In the genomic region with DNA sequence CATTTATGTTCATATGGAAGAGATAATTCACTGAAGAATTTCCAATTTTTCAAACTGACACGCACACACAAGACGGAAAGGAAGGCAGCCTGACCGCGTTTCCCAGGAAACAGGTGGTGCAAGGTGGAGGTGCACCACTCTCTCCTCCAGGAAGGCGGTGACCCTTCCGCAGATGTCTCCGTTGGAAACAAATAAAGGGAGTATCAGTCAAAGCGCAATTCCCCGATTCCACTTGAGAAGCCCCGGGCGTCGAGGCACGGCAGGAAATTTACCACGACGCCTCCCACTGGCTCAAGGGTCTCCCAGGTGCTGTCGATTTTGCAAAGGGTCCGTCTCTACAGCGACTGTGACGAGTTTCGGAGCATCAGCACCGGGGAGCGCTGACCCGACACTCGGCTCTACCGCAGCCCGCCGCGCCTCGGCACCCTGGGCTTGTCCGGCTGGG, we compare ENCODE assay signal across 8 cellular contexts. TPM values are rescaled to one million over a fixed set of nuclear protein-coding genes. Genes with fewer than 3 reads are reported as not detected.
DNase-seq lines count a peak whose midpoint lies in the region; ATAC-seq, FAIRE-seq and TF ChIP-seq lines count a peak whose summit lies in the region.

No MANE protein-coding gene starts in this region.

- POLR2A ChIA-PET in CD4-positive, alpha-beta memory T cell (lab: Charles Lee; ENCODE audit: partially characterized antibody), result interaction anchor here (0.5 to 1.0 kb wide), 4 partner anchors 9 to 1970 kb away, joined by 3 to 5 read pairs (median 3); partner anchors contain the start of gene PPM1K
- POLR2A ChIA-PET in HepG2 (lab: Yijun Ruan, JAX), result no interaction called here

- peaks cover 22% of the 10 kb centered on the region for H3K4me1 ChIP-seq in CD4-positive, alpha-beta memory T cell (ENCODE audit: insufficient read depth, low read length)
- H3K4me1 ChIP-seq in astrocyte (ENCODE audit: insufficient read depth, low read length), result peaks cover 15% of the 10 kb centered on the region
- peaks cover 45% of the 10 kb centered on the region for H3K4me1 ChIP-seq in HepG2 (ENCODE audit: insufficient read depth, low read length)

- no peaks in the 10 kb centered on the region for H3K27me3 ChIP-seq in CD4-positive, alpha-beta memory T cell (ENCODE audit: insufficient read depth, low read length)
- H3K27me3 ChIP-seq in astrocyte (ENCODE audit: insufficient read depth, low read length), result peaks cover 21% of the 10 kb centered on the region
- H3K27me3 ChIP-seq in HepG2 (ENCODE audit: control insufficient read depth in 1 of 2, insufficient read depth in 2 of 2, low read length in 2 of 2), result peaks cover 0 to 4% of the 10 kb centered on the region in 2 experiments; a peak in 1 of 5 replicates

- no peaks in the 10 kb centered on the region for H3K9me3 ChIP-seq in CD4-positive, alpha-beta memory T cell (ENCODE audit: control insufficient read depth in 1 of 2, low read length in 2 of 2)
- H3K9me3 ChIP-seq in astrocyte (ENCODE audit: insufficient read depth, low read depth, low read length) (no peaks in the 10 kb centered on the region), HepG2 (ENCODE audit: low read length) (no peaks in the 10 kb centered on the region)

- H3K36me3 Mint-ChIP-seq in CD4-positive, alpha-beta memory T cell, result peaks cover 9 to 10% of the 10 kb centered on the region in 2 donors
- H3K36me3 Mint-ChIP-seq in astrocyte (ENCODE audit: low read depth, unreplicated experiment) (no peaks in the 10 kb centered on the region), type B pancreatic cell (peaks cover 31% of the 10 kb centered on the region)

- CTCF ChIA-PET in CD4-positive, alpha-beta memory T cell (lab: Charles Lee; ENCODE audit: partially characterized antibody), result no interaction called here
- CTCF ChIA-PET in HepG2 (lab: Yijun Ruan, JAX; ENCODE audit: low intra/inter-chr PET ratio, low total read pairs), result interaction anchor here (1.2 kb wide), 1 partner anchor 49 kb away, joined by 3 read pairs; no protein-coding TSS in a partner anchor

- no peak for DNase-seq in CD4-positive, alpha-beta memory T cell
- DNase-seq in HPDE6-E6E7 (ENCODE audit: extremely low spot score) (peak; percentile 17), astrocyte (ENCODE audit: low read depth) (no peak), HepG2 (ENCODE audit: low spot score) (no peak), type B pancreatic cell (ENCODE audit: extremely low spot score, unreplicated experiment) (no peak)
- DNase-seq in stimulated activated naive CD4-positive, alpha-beta T cell treated with Interleukin-2 at 50 U/mL for 16 hours (lab: John Stamatoyannopoulos, UW), result no peak

- H3K79me2 ChIP-seq in astrocyte (ENCODE audit: insufficient read depth, low read length), result no peaks in the 10 kb centered on the region
- peaks cover 5% of the 10 kb centered on the region for H3K79me2 ChIP-seq in HepG2 (ENCODE audit: insufficient read depth, low read length)

- H3K4me2 ChIP-seq in astrocyte (ENCODE audit: low read length) (peak overlapping the region; percentile 98), HepG2 (ENCODE audit: low read depth, low read length) (peak overlapping the region; percentile 87)

- TF ChIP-seq CTCF in astrocyte (IDR thresholded peaks at IDR 0.05; ENCODE audit: insufficient read depth, low read depth, low read length) (no peak), HepG2 (CRISPR knock-in tag; IDR thresholded peaks at IDR 0.05) (no peak), type B pancreatic cell (conservative IDR thresholded peaks at IDR 0.05) (no peak)

- H3K27ac Mint-ChIP-seq in CD4-positive, alpha-beta memory T cell, result peak overlapping the region; percentile 80 to 94 (median 91)
- H3K27ac Mint-ChIP-seq in astrocyte (ENCODE audit: unreplicated experiment) (peak overlapping the region; percentile 84), type B pancreatic cell (peak overlapping the region; percentile 94)

- peak overlapping the region; percentile 67 for H3K9ac ChIP-seq in astrocyte (ENCODE audit: low read length)
- H3K9ac ChIP-seq in HepG2 (ENCODE audit: insufficient read depth, low read depth, low read length), result peak overlapping the region; percentile 44; the same call in 1 of the 2 replicates

- H2AFZ ChIP-seq in astrocyte (ENCODE audit: low read depth, low read length), result peak overlapping the region; percentile 97
- peak overlapping the region; percentile 18 for H2AFZ ChIP-seq in HepG2 (ENCODE audit: low read length)

- no peak for TF ChIP-seq POLR2A in HepG2 (IDR thresholded peaks at IDR 0.05; ENCODE audit: insufficient read depth in 1 of 2, low read depth in 2 of 2, low read length in 2 of 2)

- FAIRE-seq in astrocyte (lab: Jason Lieb, UNC) (no peak), HepG2 (lab: Jason Lieb, UNC) (no peak)

- H3K27me3 Mint-ChIP-seq in CD4-positive, alpha-beta memory T cell, result peaks cover 0 to 9% of the 10 kb centered on the region in 2 donors
- H3K27me3 Mint-ChIP-seq in astrocyte (ENCODE audit: low read depth, unreplicated experiment) (peaks cover 14% of the 10 kb centered on the region), type B pancreatic cell (peaks cover 24% of the 10 kb centered on the region)

- H3K4me3 Mint-ChIP-seq in CD4-positive, alpha-beta memory T cell, result peak overlapping the region; percentile 89 to 92 (median 90)
- H3K4me3 Mint-ChIP-seq in astrocyte (ENCODE audit: unreplicated experiment) (peak overlapping the region; percentile 88), type B pancreatic cell (peak overlapping the region; percentile 94)

- ATAC-seq in HepG2 (peak; percentile 20; the same call in 1 of the 3 replicates), HG02798 (IDR thresholded peaks at IDR 0.05; ENCODE audit: poor library complexity, unreplicated experiment) (no peak), GM18909 (IDR thresholded peaks at IDR 0.05; ENCODE audit: poor library complexity, unreplicated experiment) (no peak)

- TF ChIP-seq EP300 in HepG2 (IDR thresholded peaks at IDR 0.05; ENCODE audit: low read depth in 2 of 2, low read length in 2 of 2) (no peak), HepG2 (CRISPR knock-in tag; IDR thresholded peaks at IDR 0.05; ENCODE audit: borderline replicate concordance) (no peak)

- H3K27ac ChIP-seq in CD4-positive, alpha-beta memory T cell (ENCODE audit: low read depth, low read length), result peak overlapping the region; percentile 47
- peak overlapping the region; percentile 15 for H3K27ac ChIP-seq in astrocyte (ENCODE audit: low read depth, low read length)
- H3K27ac ChIP-seq in HepG2 (ENCODE audit: extremely low read length, insufficient read depth, low read length), result no peak overlapping the region

- intact Hi-C loops in CD4-positive, alpha-beta memory T cell (cut with micrococcal nuclease), result loop anchor here (2.0 to 10.0 kb wide), 6 partner anchors 82 to 1018 kb away; partner anchors contain the start of genes HERC3, HERC6 and PYURF
- intact Hi-C loops in HepG2 (cut with micrococcal nuclease; ENCODE audit: unreplicated experiment), result loop anchor here (5.0 kb wide), 2 partner anchors 293 to 588 kb away; partner anchors contain the start of gene PYURF

- H3K4me3 ChIP-seq in CD4-positive, alpha-beta memory T cell (ENCODE audit: low read length in 2 of 2), result peak overlapping the region; percentile 71 to 89
- H3K4me3 ChIP-seq in astrocyte (ENCODE audit: insufficient read depth, low read depth, low read length), result peak overlapping the region; percentile 70
- H3K4me3 ChIP-seq in HepG2 (replicated peaks in 1 of 3; ENCODE audit: insufficient read depth in 1 of 3, low read depth in 2 of 3, low read length in 3 of 3), result peak overlapping the region; percentile 50 to 78 (median 74); a peak in 5 of 6 replicates

- peaks cover 0 to 4% (median 3%) of the 10 kb centered on the region in 8 donors for H3K9me3 Mint-ChIP-seq in CD4-positive, alpha-beta memory T cell
- H3K9me3 Mint-ChIP-seq in astrocyte (ENCODE audit: unreplicated experiment) (peaks cover 2% of the 10 kb centered on the region), type B pancreatic cell (peaks cover 14% of the 10 kb centered on the region)

- H3K4me1 Mint-ChIP-seq in CD4-positive, alpha-beta memory T cell, result peaks cover 15 to 31% (median 23%) of the 10 kb centered on the region in 4 donors
- peaks cover 8% of the 10 kb centered on the region for H3K4me1 Mint-ChIP-seq in astrocyte (ENCODE audit: low read depth, unreplicated experiment)
- peaks cover 18% of the 10 kb centered on the region for H3K4me1 Mint-ChIP-seq in type B pancreatic cell (ENCODE audit: unreplicated experiment)

- BruUV-seq in HepG2 (replicated peaks; lab: Mats Ljungman, UMichigan), result no TSS peak

- no peak for TF ChIP-seq RAD21 in HepG2 (CRISPR knock-in tag; IDR thresholded peaks at IDR 0.05)

- 15% methylated on average over 7 of the region's 30 CpGs for WGBS in HepG2 (ENCODE audit: low lambda C conversion rate)

- in situ Hi-C loops in HepG2 (cut with HindIII; ENCODE audit: extremely low pct_ligation_motif_present, low pct_unique_long_range_greater_than_20kb), result loop anchor here (5.0 kb wide), 1 partner anchor 298 kb away; no protein-coding TSS in a partner anchor

- H4K20me1 ChIP-seq in astrocyte (ENCODE audit: insufficient read depth, low read length), result no peaks in the 10 kb centered on the region
- no peaks in the 10 kb centered on the region for H4K20me1 ChIP-seq in HepG2 (ENCODE audit: insufficient read depth, low read length)

- no peaks in the 10 kb centered on the region for H3K36me3 ChIP-seq in CD4-positive, alpha-beta memory T cell (ENCODE audit: insufficient read depth, low read length)
- H3K36me3 ChIP-seq in astrocyte (ENCODE audit: insufficient read depth, low read length), result no peaks in the 10 kb centered on the region
- H3K36me3 ChIP-seq in HepG2 (replicated peaks in 1 of 2; ENCODE audit: control insufficient read depth in 1 of 2, insufficient read depth in 2 of 2, low read length in 2 of 2), result no peaks in the 10 kb centered on the region

RNA-seq across cellular contexts. Expression of gene TIGD2, which starts 0.8 kb away (rescaled TPM):
- total RNA-seq in CD4-positive, alpha-beta memory T cell, result 1 to 10 TPM; 6.7 to 7.1 TPM
- polyA plus RNA-seq in CD4-positive, alpha-beta memory T cell, result 1 to 10 TPM; 2.1 to 3.6 TPM
- total RNA-seq in astrocyte, result 5.1 and 5.3 TPM in 2 replicates
- 15.5 and 16.7 TPM in 2 replicates for total RNA-seq in HepG2 (2016; rRNA removed; fragmentation: Illumina TruSeq; extraction: Trizol)
- 1.9 and 2.5 TPM in 2 replicates for total RNA-seq in HepG2 (2016; cell fraction: cytosol; rRNA removed; fragmentation: Illumina TruSeq; extraction: Trizol; ENCODE audit: low read depth)
- total RNA-seq in HepG2 (2016; cell fraction: insoluble cytoplasmic fraction; rRNA removed; fragmentation: Illumina TruSeq; extraction: Trizol), result 14.8 and 17.2 TPM in 2 replicates
- total RNA-seq in HepG2 (2016; cell fraction: membrane; rRNA removed; fragmentation: Illumina TruSeq; extraction: Trizol), result 9.3 and 10.2 TPM in 2 replicates
- 21.2 and 23.1 TPM in 2 replicates for total RNA-seq in HepG2 (2016; cell fraction: nucleus; rRNA removed; fragmentation: Illumina TruSeq; extraction: Trizol)
- 3.1 and 3.8 TPM in 2 replicates for polyA plus RNA-seq in HepG2 (2011; rRNA removed)
- 1.9 and 2.8 TPM in 2 replicates for polyA plus RNA-seq in HepG2 (2011; cell fraction: cytosol; rRNA removed)
- 4.5 and 5.1 TPM in 2 replicates for polyA plus RNA-seq in HepG2 (2011; cell fraction: nucleus; rRNA removed)
- polyA plus RNA-seq in HepG2 (2012), result 5.9 and 7.7 TPM in 2 replicates
- polyA plus RNA-seq in HepG2 (2016; cell fraction: cytosol; fragmentation: Illumina TruSeq; extraction: Trizol; ENCODE audit: low read depth), result 1.2 TPM in 2 replicates
- 11.5 and 12.0 TPM in 2 replicates for polyA plus RNA-seq in HepG2 (2016; cell fraction: insoluble cytoplasmic fraction; fragmentation: Illumina TruSeq; extraction: Trizol; ENCODE audit: low read depth)
- polyA plus RNA-seq in HepG2 (2016; cell fraction: membrane; fragmentation: Illumina TruSeq; extraction: Trizol; ENCODE audit: low read depth), result 3.6 and 4.8 TPM in 2 replicates
- polyA plus RNA-seq in HepG2 (2016; cell fraction: nucleus; fragmentation: Illumina TruSeq; extraction: Trizol; ENCODE audit: insufficient read depth, low read depth), result 11.2 and 11.6 TPM in 2 replicates
- 2.8 and 5.2 TPM in 2 replicates for polyA minus RNA-seq in HepG2 (2011; rRNA and poly(A)+ RNA removed; ENCODE audit: low replicate concordance)
- 6.3 and 8.1 TPM in 2 replicates for polyA minus RNA-seq in HepG2 (2011; cell fraction: cytosol; rRNA and poly(A)+ RNA removed)
- 37.7 and 39.1 TPM in 2 replicates for polyA minus RNA-seq in HepG2 (2011; cell fraction: nucleus; rRNA and poly(A)+ RNA removed)
- 13.2 and 15.5 TPM in 2 replicates for total RNA-seq in type B pancreatic cell (ENCODE audit: low replicate concordance)

RNA-seq across cellular contexts. Expression of gene FAM13A, which starts 53.6 kb away (rescaled TPM):
- 10 to 100 TPM in 1 of 2 experiments, 1 to 10 TPM in 1; 9.6 to 12.2 TPM for total RNA-seq in CD4-positive, alpha-beta memory T cell
- 10 to 100 TPM; 13.8 to 19.7 TPM for polyA plus RNA-seq in CD4-positive, alpha-beta memory T cell
- total RNA-seq in astrocyte, result 12.0 and 13.1 TPM in 2 replicates
- 1.2 and 1.6 TPM in 2 replicates for total RNA-seq in HepG2 (2016; rRNA removed; fragmentation: Illumina TruSeq; extraction: Trizol)
- 0.71 and 1.4 TPM in 2 replicates for total RNA-seq in HepG2 (2016; cell fraction: cytosol; rRNA removed; fragmentation: Illumina TruSeq; extraction: Trizol; ENCODE audit: low read depth)
- total RNA-seq in HepG2 (2016; cell fraction: insoluble cytoplasmic fraction; rRNA removed; fragmentation: Illumina TruSeq; extraction: Trizol), result 1.1 and 1.3 TPM in 2 replicates
- total RNA-seq in HepG2 (2016; cell fraction: membrane; rRNA removed; fragmentation: Illumina TruSeq; extraction: Trizol), result 0.65 and 1.0 TPM in 2 replicates
- total RNA-seq in HepG2 (2016; cell fraction: nucleus; rRNA removed; fragmentation: Illumina TruSeq; extraction: Trizol), result 2.6 and 3.1 TPM in 2 replicates
- polyA plus RNA-seq in HepG2 (2011; rRNA removed), result 35.1 and 36.2 TPM in 2 replicates
- polyA plus RNA-seq in HepG2 (2011; cell fraction: cytosol; rRNA removed), result 18.9 and 26.8 TPM in 2 replicates
- polyA plus RNA-seq in HepG2 (2011; cell fraction: nucleus; rRNA removed), result 61.6 and 61.9 TPM in 2 replicates
- polyA plus RNA-seq in HepG2 (2012), result 38.3 and 45.6 TPM in 2 replicates
- 0.19 and 0.20 TPM in 2 replicates for polyA plus RNA-seq in HepG2 (2016; cell fraction: cytosol; fragmentation: Illumina TruSeq; extraction: Trizol; ENCODE audit: low read depth)
- polyA plus RNA-seq in HepG2 (2016; cell fraction: insoluble cytoplasmic fraction; fragmentation: Illumina TruSeq; extraction: Trizol; ENCODE audit: low read depth), result 1.0 and 1.2 TPM in 2 replicates
- 0.33 and 0.39 TPM in 2 replicates for polyA plus RNA-seq in HepG2 (2016; cell fraction: membrane; fragmentation: Illumina TruSeq; extraction: Trizol; ENCODE audit: low read depth)
- polyA plus RNA-seq in HepG2 (2016; cell fraction: nucleus; fragmentation: Illumina TruSeq; extraction: Trizol; ENCODE audit: insufficient read depth, low read depth), result 1.3 and 1.8 TPM in 2 replicates
- 22.1 and 78.9 TPM in 2 replicates for polyA minus RNA-seq in HepG2 (2011; rRNA and poly(A)+ RNA removed; ENCODE audit: low replicate concordance)
- polyA minus RNA-seq in HepG2 (2011; cell fraction: cytosol; rRNA and poly(A)+ RNA removed), result 20.6 and 29.7 TPM in 2 replicates
- polyA minus RNA-seq in HepG2 (2011; cell fraction: nucleus; rRNA and poly(A)+ RNA removed), result 290 and 300 TPM in 2 replicates
- 29.5 and 46.8 TPM in 2 replicates for total RNA-seq in type B pancreatic cell (ENCODE audit: low replicate concordance)
